In the genomic region with DNA sequence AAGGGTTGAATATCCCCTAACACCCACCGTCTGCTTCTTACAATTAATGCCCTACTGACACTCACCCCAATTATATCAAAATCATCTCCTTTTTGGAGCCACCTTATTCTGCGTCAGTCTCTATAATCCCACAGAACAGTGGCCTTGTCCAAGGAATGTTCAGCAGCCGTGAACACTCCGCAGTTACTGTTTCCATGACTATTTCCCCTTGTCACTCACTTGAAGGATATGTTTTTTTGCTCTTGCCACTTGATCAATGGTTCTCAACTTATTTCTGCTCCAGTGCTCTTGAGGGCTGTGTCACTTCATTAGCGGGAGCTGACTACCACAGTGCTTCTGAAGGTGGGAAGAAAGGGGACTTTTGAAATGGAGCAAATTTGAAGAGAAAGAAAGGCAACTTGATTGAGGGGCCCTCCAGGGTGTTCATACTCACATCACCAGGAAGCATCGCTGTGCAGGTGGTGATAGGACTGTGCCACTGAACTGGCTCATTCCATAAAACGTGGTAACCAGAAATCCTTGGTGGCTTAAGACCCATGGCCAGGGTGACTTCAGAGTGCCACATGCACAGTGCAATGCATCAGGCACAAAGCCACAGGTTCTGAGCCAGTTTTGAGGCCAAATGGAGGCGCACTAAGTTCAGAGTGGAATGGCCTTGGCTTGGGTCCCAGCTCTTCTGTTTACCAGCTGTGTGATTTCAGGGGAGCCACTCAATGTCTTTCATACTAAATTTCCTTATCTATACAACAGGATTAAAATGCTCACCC, we compare ENCODE assay signal across 1 cellular context.
A peak's percentile ranks its signal among the peaks of the same experiment; 100 is the strongest.
TF ChIP-seq lines count a peak whose summit lies in the region.

No MANE protein-coding gene starts in this region.

TF ChIP-seq in liver, 16 proteins besides CTCF, POLR2A, EP300 and RAD21 (continued from another document):
- TF ChIP-seq REST (IDR thresholded peaks at IDR 0.05) = no peak
- TF ChIP-seq MAX (IDR thresholded peaks at IDR 0.05) = peak; percentile 77
- no peak for TF ChIP-seq GABPA (IDR thresholded peaks at IDR 0.05 in 1 of 2, conservative IDR thresholded peaks at IDR 0.05 in 1 of 2)
- TF ChIP-seq RXRA (IDR thresholded peaks at IDR 0.05) = peak; percentile 89
- peak; percentile 44 for TF ChIP-seq SP1 (IDR thresholded peaks at IDR 0.05)
- TF ChIP-seq ATF3 (IDR thresholded peaks at IDR 0.05) = no peak
- TF ChIP-seq YY1 (IDR thresholded peaks at IDR 0.05) = peak; percentile 83
- TF ChIP-seq EGR1 (IDR thresholded peaks at IDR 0.05; ENCODE audit: low read depth in 2 of 2) = no peak
- peak; percentile 44 to 48 for TF ChIP-seq JUND (IDR thresholded peaks at IDR 0.05)
- TF ChIP-seq TAF1 (conservative IDR thresholded peaks at IDR 0.05) = no peak
- TF ChIP-seq NR2F2 (IDR thresholded peaks at IDR 0.05) = peak; percentile 64
- no peak for TF ChIP-seq ZBTB33 (IDR thresholded peaks at IDR 0.05)
- peak; percentile 20 for TF ChIP-seq FOXA1 (IDR thresholded peaks at IDR 0.05)
- TF ChIP-seq FOXA2 (IDR thresholded peaks at IDR 0.05) = peak; percentile 47
